In the genomic region with DNA sequence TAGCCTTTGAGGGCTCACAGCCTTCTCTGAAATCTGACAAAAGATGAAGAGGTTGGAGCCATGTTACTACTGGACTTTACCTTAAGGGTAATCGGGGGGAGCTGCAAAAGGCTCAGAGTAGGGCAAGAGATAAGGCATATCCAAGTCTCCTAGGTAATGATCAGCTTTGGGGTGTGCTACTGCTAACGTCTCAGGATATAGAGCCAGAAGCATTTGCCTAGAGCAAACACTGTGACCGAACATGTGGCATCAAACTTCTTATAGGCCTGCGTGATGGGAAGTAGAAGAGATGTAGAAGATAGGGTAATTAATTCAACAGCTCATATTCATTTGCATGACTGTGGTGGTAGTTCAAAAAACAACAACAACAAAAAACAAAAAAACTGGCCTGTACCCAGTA, we compare ENCODE assay signal across 1 cellular context.
TF ChIP-seq lines count a peak whose summit lies in the region.

No MANE protein-coding gene starts in this region.

TF ChIP-seq in A549, 52 proteins besides CTCF, POLR2A, EP300 and RAD21 (continued from another document):
- TF ChIP-seq ELK1 (IDR thresholded peaks at IDR 0.05; ENCODE audit: low read depth, low read length) (no peak), SMC3 (IDR thresholded peaks at IDR 0.05) (no peak), ZNF302 (CRISPR knock-in tag; IDR thresholded peaks at IDR 0.05) (no peak), RCOR1 (IDR thresholded peaks at IDR 0.05; ENCODE audit: low read depth, low read length) (no peak), CHD4 (IDR thresholded peaks at IDR 0.05; ENCODE audit: borderline replicate concordance) (no peak), MAZ (IDR thresholded peaks at IDR 0.05; ENCODE audit: borderline replicate concordance, low read depth, low read length) (no peak), ZC3H11A (IDR thresholded peaks at IDR 0.05) (no peak), JUNB (IDR thresholded peaks at IDR 0.05) (no peak), HES2 (IDR thresholded peaks at IDR 0.05) (no peak), HEYL (CRISPR knock-in tag; IDR thresholded peaks at IDR 0.05) (no peak), CEBPB (IDR thresholded peaks at IDR 0.05) (no peak), EHF (CRISPR knock-in tag; IDR thresholded peaks at IDR 0.05) (no peak), FOSL2 (IDR thresholded peaks at IDR 0.05) (no peak), FOSL2 (CRISPR knock-in tag; IDR thresholded peaks at IDR 0.05) (no peak)
- TF ChIP-seq, protein P1, sequence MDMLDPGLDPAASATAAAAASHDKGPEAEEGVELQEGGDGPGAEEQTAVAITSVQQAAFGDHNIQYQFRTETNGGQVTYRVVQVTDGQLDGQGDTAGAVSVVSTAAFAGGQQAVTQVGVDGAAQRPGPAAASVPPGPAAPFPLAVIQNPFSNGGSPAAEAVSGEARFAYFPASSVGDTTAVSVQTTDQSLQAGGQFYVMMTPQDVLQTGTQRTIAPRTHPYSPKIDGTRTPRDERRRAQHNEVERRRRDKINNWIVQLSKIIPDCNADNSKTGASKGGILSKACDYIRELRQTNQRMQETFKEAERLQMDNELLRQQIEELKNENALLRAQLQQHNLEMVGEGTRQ (IDR thresholded peaks at IDR 0.05), result no peak
- TF ChIP-seq, protein P2, sequence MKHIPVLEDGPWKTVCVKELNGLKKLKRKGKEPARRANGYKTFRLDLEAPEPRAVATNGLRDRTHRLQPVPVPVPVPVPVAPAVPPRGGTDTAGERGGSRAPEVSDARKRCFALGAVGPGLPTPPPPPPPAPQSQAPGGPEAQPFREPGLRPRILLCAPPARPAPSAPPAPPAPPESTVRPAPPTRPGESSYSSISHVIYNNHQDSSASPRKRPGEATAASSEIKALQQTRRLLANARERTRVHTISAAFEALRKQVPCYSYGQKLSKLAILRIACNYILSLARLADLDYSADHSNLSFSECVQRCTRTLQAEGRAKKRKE (CRISPR knock-in tag; IDR thresholded peaks at IDR 0.05; ENCODE audit: low read depth), result no peak
